Comparison of ENCODE assay signal across 10 cellular contexts in genomic region chr5:173884402-173885053, GRCh38. TPM values are rescaled to one million over a fixed set of nuclear protein-coding genes. Genes with fewer than 3 reads are reported as not detected.
A peak's percentile ranks its signal among the peaks of the same experiment; 100 is the strongest.
DNase-seq lines count a peak whose midpoint lies in the region; ATAC-seq, FAIRE-seq and TF ChIP-seq lines count a peak whose summit lies in the region.
"Had no signal": no experiment of that assay in that cellular context is flagged by ENCODE, and none has a peak within 500 bp of the region (broad histone marks: within the 10 kb centered on the region; RNA-seq: fewer than 3 reads in every experiment).

No MANE protein-coding gene starts in this region.

- TF ChIP-seq POLR2A in GM12891 (IDR thresholded peaks at IDR 0.05; ENCODE audit: low read depth, low read length): no peak

- TF ChIP-seq CTCF in activated CD8-positive, alpha-beta T cell treated with anti-CD3 and anti-CD28 coated beads for 36 hours (IDR thresholded peaks at IDR 0.05): no peak

- peak; percentile 65 for FAIRE-seq in GM12891 (lab: Jason Lieb, UNC)

- CTCF ChIA-PET in activated CD8-positive, alpha-beta T cell treated with anti-CD3 and anti-CD28 coated beads for 36 hours (lab: Charles Lee): interaction anchor here (0.6 to 2.6 kb wide), 6 partner anchors 11 to 291 kb away, joined by 3 to 7 read pairs (median 5); no protein-coding TSS in a partner anchor

- H3K4me3 ChIP-seq in Jurkat, Clone E6-1 (ENCODE audit: low read length): no peak overlapping the region
- H3K4me3 ChIP-seq: vagina had no signal

- H3K27me3 Mint-ChIP-seq in activated CD8-positive, alpha-beta T cell treated with anti-CD3 and anti-CD28 coated beads for 36 hours: no peaks in the 10 kb centered on the region

- peak overlapping the region; percentile 50 for H3K27ac Mint-ChIP-seq in activated CD8-positive, alpha-beta T cell treated with anti-CD3 and anti-CD28 coated beads for 36 hours

- intact Hi-C loops in activated CD8-positive, alpha-beta T cell treated with anti-CD3 and anti-CD28 coated beads for 36 hours (cut with micrococcal nuclease): no loop called here

- H3K36me3 Mint-ChIP-seq in activated CD8-positive, alpha-beta T cell treated with anti-CD3 and anti-CD28 coated beads for 36 hours (ENCODE audit: low read depth): peaks cover 5% of the 10 kb centered on the region

- no peak overlapping the region for H3K4me3 Mint-ChIP-seq in activated CD8-positive, alpha-beta T cell treated with anti-CD3 and anti-CD28 coated beads for 36 hours

- POLR2A ChIA-PET in activated CD8-positive, alpha-beta T cell treated with anti-CD3 and anti-CD28 coated beads for 36 hours (lab: Charles Lee): interaction anchor here (1.1 to 1.9 kb wide), 2 partner anchors 17 to 33 kb away, joined by 4 to 7 read pairs; no protein-coding TSS in a partner anchor

- peaks cover 49% of the 10 kb centered on the region for H3K4me1 Mint-ChIP-seq in activated CD8-positive, alpha-beta T cell treated with anti-CD3 and anti-CD28 coated beads for 36 hours (ENCODE audit: low read depth)

- ATAC-seq in activated CD8-positive, alpha-beta T cell treated with anti-CD3 and anti-CD28 coated beads for 36 hours: no peak
- no peak for ATAC-seq in HG03457 (IDR thresholded peaks at IDR 0.05; ENCODE audit: unreplicated experiment)

- H3K9me3 Mint-ChIP-seq in activated CD8-positive, alpha-beta T cell treated with anti-CD3 and anti-CD28 coated beads for 36 hours: peaks cover 8% of the 10 kb centered on the region

- DNase-seq in GM12891 (ENCODE audit: insufficient read length, low spot score): no peak
- peak; percentile 58 for DNase-seq in Jurkat, Clone E6-1 (ENCODE audit: low read depth, low spot score)
- DNase-seq in activated CD8-positive, alpha-beta T cell treated with anti-CD3 and anti-CD28 coated beads for 36 hours: peak; percentile 75
- peak; percentile 53 for DNase-seq in mucosa of gallbladder (ENCODE audit: low spot score)
- no peak for DNase-seq in iPS-NIHi11 (ENCODE audit: low spot score)
- DNase-seq in cerebellum (ENCODE audit: low spot score): no peak
- no peak for DNase-seq in NCI-H1092 treated with DMSO at 0.1 percent for 48 hours (lab: John Stamatoyannopoulos, UW)
- DNase-seq: head of caudate nucleus had no signal

TF ChIP-seq in GM12891, 5 proteins besides CTCF, POLR2A, EP300 and RAD21:
- no peak for TF ChIP-seq POU2F2 (IDR thresholded peaks at IDR 0.05; ENCODE audit: low read depth, low read length)
- TF ChIP-seq SPI1 (IDR thresholded peaks at IDR 0.05; ENCODE audit: low read depth, low read length): peak; percentile 74

RNA-seq across cellular contexts. Expression of gene CPEB4, which starts 3.6 kb away (rescaled TPM):
- polyA plus RNA-seq in GM12891 (2012; ENCODE audit: low read depth, missing spikeins): 15.2 TPM
- 5.3 TPM for polyA plus RNA-seq in Jurkat, Clone E6-1 (2012; ENCODE audit: insufficient read depth, insufficient read length)
- total RNA-seq in activated CD8-positive, alpha-beta T cell treated with anti-CD3 and anti-CD28 coated beads for 36 hours: 1 to 10 TPM; 8.8 to 9.0 TPM
- total RNA-seq in mucosa of gallbladder (50.6 TPM), cerebellum (110 TPM)

Comparison
In these comparisons a context has a peak if more than half of its experiments do, and no peak if none do; other contexts are left out.
1. DNase-seq: peak in Jurkat, Clone E6-1 (single experiment), activated CD8-positive, alpha-beta T cell treated with anti-CD3 and anti-CD28 coated beads for 36 hours (single experiment) and mucosa of gallbladder (single experiment); none in GM12891 (single experiment), iPS-NIHi11 (single experiment), cerebellum (single experiment) and NCI-H1092 treated with DMSO at 0.1 percent for 48 hours (single experiment).